16 cellular contexts compared by ENCODE assay signal in genomic region chr9:124973807-124974206, GRCh38.
"Had no signal": no experiment of that assay in that cellular context is flagged by ENCODE, and none has a peak within 500 bp of the region (broad histone marks: within the 10 kb centered on the region; RNA-seq: fewer than 3 reads in every experiment).

No MANE protein-coding gene starts in this region.

- H3K27ac Mint-ChIP-seq: stimulated activated naive B cell treated with anti-CD40 and anti-IgM and Interleukin-4, amounts not matched to agents 10 μg/mL and 1 μg/mL and 100 μg/mL, for 72 hours had no signal

- H3K4me3 Mint-ChIP-seq: endodermal cell; naive thymus-derived CD8-positive, alpha-beta T cell; stimulated activated naive B cell treated with anti-CD40 and anti-IgM and Interleukin-4, amounts not matched to agents 10 μg/mL and 1 μg/mL and 100 μg/mL, for 72 hours; stimulated activated naive CD8-positive, alpha-beta T cell treated with anti-CD3 and anti-CD28 coated beads, Interleukin-15, amount 100 ng/mL, for 72 hours had no signal

- H3K27me3 Mint-ChIP-seq: naive thymus-derived CD8-positive, alpha-beta T cell; stimulated activated naive B cell treated with anti-CD40 and anti-IgM and Interleukin-4, amounts not matched to agents 10 μg/mL and 1 μg/mL and 100 μg/mL, for 72 hours; stimulated activated naive CD8-positive, alpha-beta T cell treated with anti-CD3 and anti-CD28 coated beads, Interleukin-15, amount 100 ng/mL, for 72 hours had no signal

- DNase-seq: effector CD4-positive, alpha-beta T cell; endodermal cell; foreskin melanocyte; head of caudate nucleus; hippocampal formation; mammary epithelial cell; mucosa of descending colon; naive thymus-derived CD8-positive, alpha-beta T cell; posterior cingulate gyrus; spleen; stimulated activated CD4-positive, alpha-beta T cell treated with anti-CD3 and anti-CD28 coated beads, Interleukin-2, amount 100 ng/mL, for 24 hours; stimulated activated CD4-positive, alpha-beta T cell treated with anti-CD3 and anti-CD28 coated beads, Interleukin-4, amount 100 ng/mL, for 4 hours; stimulated activated naive B cell treated with anti-CD40 and anti-IgM and Interleukin-4, amounts not matched to agents 10 μg/mL and 1 μg/mL and 100 μg/mL, for 72 hours; stimulated activated naive CD8-positive, alpha-beta T cell treated with anti-CD3 and anti-CD28 coated beads, Interleukin-15, amount 100 ng/mL, for 72 hours; transverse colon had no signal

- H3K4me1 Mint-ChIP-seq: naive thymus-derived CD8-positive, alpha-beta T cell; stimulated activated naive B cell treated with anti-CD40 and anti-IgM and Interleukin-4, amounts not matched to agents 10 μg/mL and 1 μg/mL and 100 μg/mL, for 72 hours; stimulated activated naive CD8-positive, alpha-beta T cell treated with anti-CD3 and anti-CD28 coated beads, Interleukin-15, amount 100 ng/mL, for 72 hours had no signal

- ATAC-seq: mucosa of descending colon; naive thymus-derived CD8-positive, alpha-beta T cell; sciatic nerve; stimulated activated naive B cell treated with anti-CD40 and anti-IgM and Interleukin-4, amounts not matched to agents 10 μg/mL and 1 μg/mL and 100 μg/mL, for 72 hours; stimulated activated naive CD8-positive, alpha-beta T cell treated with anti-CD3 and anti-CD28 coated beads, Interleukin-15, amount 100 ng/mL, for 72 hours had no signal

- H3K9me3 Mint-ChIP-seq: endodermal cell; naive thymus-derived CD8-positive, alpha-beta T cell; stimulated activated naive B cell treated with anti-CD40 and anti-IgM and Interleukin-4, amounts not matched to agents 10 μg/mL and 1 μg/mL and 100 μg/mL, for 72 hours; stimulated activated naive CD8-positive, alpha-beta T cell treated with anti-CD3 and anti-CD28 coated beads, Interleukin-15, amount 100 ng/mL, for 72 hours had no signal
